20 cellular contexts compared by ENCODE assay signal in genomic region chr18:56374005-56374655, GRCh38.
DNase-seq lines count a peak whose midpoint lies in the region; ATAC-seq, FAIRE-seq and TF ChIP-seq lines count a peak whose summit lies in the region.
"Had no signal": no experiment of that assay in that cellular context is flagged by ENCODE, and none has a peak within 500 bp of the region (broad histone marks: within the 10 kb centered on the region; RNA-seq: fewer than 3 reads in every experiment).

No MANE protein-coding gene starts in this region.

- no peak overlapping the region for H3K56ac ChIP-seq in H1 (replicated peaks; ENCODE audit: insufficient read length, low read depth, low read length)

- H3K18ac ChIP-seq in H1 (ENCODE audit: extremely low read depth, low read length) (no peak overlapping the region), mesenchymal stem cell (ENCODE audit: low read depth in 1 of 2, low read length in 2 of 2) (no peak overlapping the region)

- no peak overlapping the region for H2AK5ac ChIP-seq in H1 (ENCODE audit: low read depth, low read length)
- H2AK5ac ChIP-seq in mesenchymal stem cell (ENCODE audit: low read length, severe bottlenecking): no peak overlapping the region

- H3K4me2 ChIP-seq in H1 (ENCODE audit: insufficient read depth in 1 of 2, low read depth in 2 of 2, low read length in 2 of 2) (no peak overlapping the region), mesenchymal stem cell (ENCODE audit: low read length, poor library complexity, severe bottlenecking) (no peak overlapping the region)

- no peak for TF ChIP-seq POLR2A in H1 (IDR thresholded peaks at IDR 0.05; ENCODE audit: control extremely low read depth in 1 of 2, low read depth in 2 of 2, low read length in 2 of 2)

- H4K5ac ChIP-seq in H1 (ENCODE audit: insufficient read length, low read depth, low read length): no peak overlapping the region

- H3K4ac ChIP-seq in H1 (replicated peaks; ENCODE audit: insufficient read length, low read depth, low read length): no peak overlapping the region
- no peak overlapping the region for H3K4ac ChIP-seq in mesenchymal stem cell (ENCODE audit: low read depth in 1 of 2, low read length in 2 of 2)

- no peak overlapping the region for H3K14ac ChIP-seq in H1 (ENCODE audit: insufficient read length)
- H3K14ac ChIP-seq in mesenchymal stem cell (ENCODE audit: low read length in 2 of 2): no peak overlapping the region

- H2BK5ac ChIP-seq in H1 (ENCODE audit: low read depth, low read length) (no peak overlapping the region), mesenchymal stem cell (ENCODE audit: low read depth, low read length, poor library complexity, severe bottlenecking) (no peak overlapping the region)

- H3K27ac ChIP-seq in H1 (ENCODE audit: low read depth, low read length) (no peak overlapping the region), mesenchymal stem cell (ENCODE audit: low read length, poor library complexity, severe bottlenecking) (no peak overlapping the region)
- H3K27ac ChIP-seq: thoracic aorta had no signal

- H3K27me3 ChIP-seq in H1 (replicated peaks in 1 of 4; ENCODE audit: control insufficient read depth in 3 of 4, extremely low read depth in 1 of 4, insufficient read depth in 3 of 4, low read length in 3 of 4) (no peaks in the 10 kb centered on the region), mesenchymal stem cell (ENCODE audit: control insufficient read depth in 1 of 2, insufficient read depth in 1 of 2, low read length in 2 of 2) (no peaks in the 10 kb centered on the region)

- CTCF ChIA-PET in H1 (lab: Charles Lee; ENCODE audit: partially characterized antibody): interaction anchor here (0.6 kb wide), 1 partner anchor 19 kb away, joined by 3 read pairs; no protein-coding TSS in a partner anchor

- no peak overlapping the region for H3K23ac ChIP-seq in H1 (ENCODE audit: insufficient read length)
- no peak overlapping the region for H3K23ac ChIP-seq in mesenchymal stem cell (ENCODE audit: low read length in 2 of 2)

- no peak overlapping the region for H2BK12ac ChIP-seq in H1 (ENCODE audit: low read depth, low read length)
- H2BK12ac ChIP-seq in mesenchymal stem cell (ENCODE audit: low read length in 2 of 2): no peak overlapping the region

- TF ChIP-seq RAD21 in H1 (IDR thresholded peaks at IDR 0.05 in 1 of 2, conservative IDR thresholded peaks at IDR 0.05 in 1 of 2; ENCODE audit: low read depth in 2 of 2, low read length in 2 of 2): no peak

- no peaks in the 10 kb centered on the region for H3K36me3 ChIP-seq in H1 (ENCODE audit: control insufficient read depth in 2 of 4, insufficient read depth in 4 of 4, low read length in 3 of 4)
- H3K36me3 ChIP-seq in mesenchymal stem cell (ENCODE audit: control insufficient read depth in 1 of 2, insufficient read depth in 2 of 2, low read depth in 1 of 2, low read length in 2 of 2): no peaks in the 10 kb centered on the region
- H3K36me3 ChIP-seq: thoracic aorta had no signal

- H4K91ac ChIP-seq in H1 (replicated peaks; ENCODE audit: insufficient read length, low read length) (no peak overlapping the region), mesenchymal stem cell (ENCODE audit: low read length) (no peak overlapping the region)

- no peak overlapping the region for H2BK20ac ChIP-seq in H1 (ENCODE audit: low read length)

- TF ChIP-seq EP300 in H1 (IDR thresholded peaks at IDR 0.05; ENCODE audit: borderline replicate concordance in 1 of 2, low read depth in 2 of 2, low read length in 2 of 2): no peak

- H2BK15ac ChIP-seq in H1 (ENCODE audit: low read length) (no peak overlapping the region), mesenchymal stem cell (ENCODE audit: low read depth, poor library complexity, severe bottlenecking) (no peak overlapping the region)

- TF ChIP-seq CTCF in H1 (IDR thresholded peaks at IDR 0.05; ENCODE audit: control extremely low read depth in 1 of 3, insufficient read depth in 1 of 3, low read depth in 1 of 3, low read length in 3 of 3): no peak

- ATAC-seq in HG03097 (IDR thresholded peaks at IDR 0.05; ENCODE audit: low FRiP score, unreplicated experiment): no peak
- ATAC-seq: T-helper 17 cell had no signal

- no peak overlapping the region for H2BK120ac ChIP-seq in H1 (replicated peaks; ENCODE audit: low read depth, low read length)
- no peak overlapping the region for H2BK120ac ChIP-seq in mesenchymal stem cell (ENCODE audit: low read depth, low read length)

- no peaks in the 10 kb centered on the region; the same call in 1 of the 2 replicates for H3K23me2 ChIP-seq in H1 (ENCODE audit: low read depth, low read length)

- H3K4me1 ChIP-seq in H1 (replicated peaks in 1 of 4; ENCODE audit: control insufficient read depth in 3 of 4, insufficient read depth in 4 of 4, low read length in 3 of 4): no peaks in the 10 kb centered on the region
- H3K4me1 ChIP-seq in mesenchymal stem cell (ENCODE audit: control insufficient read depth, insufficient read depth, low read depth, low read length): no peaks in the 10 kb centered on the region

- H4K20me1 ChIP-seq in H1 (replicated peaks in 1 of 2; ENCODE audit: control insufficient read depth in 1 of 2, insufficient read depth in 2 of 2, low read length in 2 of 2): no peaks in the 10 kb centered on the region

- 81% methylated on average over 3 of the region's 3 CpGs; no CpG with 5 or more reads in 1 of the 2 experiments for WGBS in H1 (ENCODE audit: extremely low coverage in 1 of 2, insufficient coverage in 1 of 2, insufficient read length in 1 of 2, insufficient replicate concordance in 2 of 2, low coverage in 1 of 2, low lambda C conversion rate in 2 of 2, missing lambda C conversion rate in 1 of 2), 2 experiments
- WGBS in mesenchymal stem cell: 83% methylated on average over 2 of the region's 3 CpGs

- H4K8ac ChIP-seq in H1 (ENCODE audit: extremely low read depth, insufficient read depth, low read length) (no peak overlapping the region), mesenchymal stem cell (ENCODE audit: low read length) (no peak overlapping the region)

- DNase-seq in ELR (ENCODE audit: low read depth) (peak; percentile 5), NCI-H69 (lab: John Stamatoyannopoulos, UW) (peak; percentile 74), H1 (ENCODE audit: low read depth in 1 of 2, low spot score in 2 of 2) (no peak), mesenchymal stem cell (peak; percentile 4), NCI-H1092 (lab: John Stamatoyannopoulos, UW) (no peak), NCI-H2227 (lab: John Stamatoyannopoulos, UW; ENCODE audit: unreplicated experiment) (no peak)
- no peak for DNase-seq in activated CD4-positive, alpha-beta T cell treated with anti-CD3 and anti-CD28 coated beads, Interleukin-2, amount 50 U/mL, for 4 hours
- DNase-seq: activated naive CD8-positive, alpha-beta T cell treated with anti-CD3 and anti-CD28 coated beads, Interleukin-2, amount 10 ng/mL, durations not matched to agents 7 days and 5 days; AML-193; caudate nucleus; effector CD8-positive, alpha-beta T cell; foreskin melanocyte; GF-D8; naive B cell; NCI-H2171; NK-92 treated with Interleukin-12 subunit alpha and Interleukin-12 subunit beta, amount 100 ng/mL, for 24 hours; SHP77; T-helper 17 cell had no signal

- no peaks in the 10 kb centered on the region for H3K79me1 ChIP-seq in H1 (ENCODE audit: low read depth, low read length)
- no peaks in the 10 kb centered on the region for H3K79me1 ChIP-seq in mesenchymal stem cell (replicated peaks; ENCODE audit: low read length, poor library complexity, severe bottlenecking)

- H3K9me3 ChIP-seq in H1 (ENCODE audit: insufficient read depth in 2 of 2, low read depth in 1 of 2, low read length in 1 of 2) (no peaks in the 10 kb centered on the region), mesenchymal stem cell (ENCODE audit: control insufficient read depth, low read length) (no peaks in the 10 kb centered on the region)
- H3K9me3 ChIP-seq: thoracic aorta had no signal

- no peak for FAIRE-seq in H1 (lab: Jason Lieb, UNC)

- H3K4me3 ChIP-seq in H1 (ENCODE audit: extremely low read depth in 1 of 4, insufficient read depth in 2 of 4, low read depth in 3 of 4, low read length in 4 of 4) (no peak overlapping the region), mesenchymal stem cell (ENCODE audit: insufficient read depth in 1 of 2, low read depth in 1 of 2, low read length in 2 of 2) (no peak overlapping the region)
- H3K4me3 ChIP-seq: thoracic aorta had no signal

- H2AFZ ChIP-seq in H1 (ENCODE audit: low read length) (0 out of 2 replicates have a peak overlapping the region, but pooled peaks have one; percentile 10), mesenchymal stem cell (ENCODE audit: low read depth, low read length) (no peak overlapping the region)

- no peaks in the 10 kb centered on the region for H3K79me2 ChIP-seq in H1 (ENCODE audit: control insufficient read depth in 1 of 2, insufficient read depth in 2 of 2, low read length in 2 of 2)

- POLR2A ChIA-PET in H1 (lab: Charles Lee; ENCODE audit: partially characterized antibody): no interaction called here

- H3K9ac ChIP-seq in H1 (replicated peaks in 1 of 4; ENCODE audit: extremely low read depth in 1 of 4, low read depth in 3 of 4, low read length in 3 of 4) (no peak overlapping the region), mesenchymal stem cell (ENCODE audit: low read length) (peak overlapping the region; percentile 2)

TF ChIP-seq in H1, 55 proteins besides CTCF, POLR2A, EP300 and RAD21:
- no peak for TF ChIP-seq ATF3 (IDR thresholded peaks at IDR 0.05; ENCODE audit: insufficient read depth, low read depth, low read length)
- no peak for TF ChIP-seq TAF7 (optimal IDR thresholded peaks at IDR 0.05; ENCODE audit: borderline replicate concordance, low read depth, low read length)
- TF ChIP-seq TEAD4 (IDR thresholded peaks at IDR 0.05; ENCODE audit: low read depth, low read length): no peak
- TF ChIP-seq FOSL1 (IDR thresholded peaks at IDR 0.05; ENCODE audit: insufficient read depth, low read depth, low read length): no peak
- no peak for TF ChIP-seq JUND (IDR thresholded peaks at IDR 0.05; ENCODE audit: low read length)
- no peak for TF ChIP-seq SP1 (IDR thresholded peaks at IDR 0.05; ENCODE audit: low read depth, low read length)

Comparison
In these comparisons a context has a peak if more than half of its experiments do, and no peak if none do; other contexts are left out.
1. DNase-seq: peak in ELR (single experiment), NCI-H69 (single experiment) and mesenchymal stem cell (single experiment); none in H1 (0 of 2), NCI-H1092 (single experiment), NCI-H2227 (single experiment) and activated CD4-positive, alpha-beta T cell treated with anti-CD3 and anti-CD28 coated beads, Interleukin-2, amount 50 U/mL, for 4 hours (0 of 2).